Comparison of ENCODE assay signal across 19 cellular contexts in the genomic region with DNA sequence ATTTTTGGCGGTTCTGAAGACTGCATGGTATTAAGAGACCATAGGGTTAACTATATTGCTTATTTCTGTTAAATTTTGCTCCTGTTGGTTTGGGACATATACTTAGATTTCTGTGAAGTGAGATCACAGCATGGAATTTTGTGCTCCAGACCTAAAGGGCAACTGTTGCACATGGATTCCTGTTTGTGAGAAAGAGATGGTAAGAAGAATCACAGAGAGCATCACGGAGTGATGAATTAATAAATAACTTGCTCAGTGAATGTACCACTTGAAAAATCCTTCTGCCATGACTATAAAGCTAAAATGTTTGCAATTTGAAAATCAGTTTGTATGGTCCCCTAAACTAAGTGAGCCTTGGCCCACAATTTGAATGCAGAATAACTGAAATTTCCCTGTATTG.
"Had no signal": no experiment of that assay in that cellular context is flagged by ENCODE, and none has a peak within 500 bp of the region (broad histone marks: within the 10 kb centered on the region; RNA-seq: fewer than 3 reads in every experiment).

No MANE protein-coding gene starts in this region.

- ATAC-seq: activated T-cell treated with anti-CD3 and anti-CD28 coated beads, Interleukin-2, amount 50 U/mL, for 4 hours; left lung; naive thymus-derived CD8-positive, alpha-beta T cell; sciatic nerve; stimulated activated effector memory CD8-positive, alpha-beta T cell treated with anti-CD3 and anti-CD28 coated beads, Interleukin-12 subunit alpha, Interleukin-12 subunit beta, amount 100 ng/mL, for 72 hours had no signal

- H3K36me3 ChIP-seq: ovary had no signal

- H3K9me3 ChIP-seq: left lung, neutrophil, ovary, stomach, suprapubic skin, tibial nerve had no signal

- DNase-seq: activated CD8-positive, alpha-beta memory T cell treated with anti-CD3 and anti-CD28 coated beads for 24 hours; activated CD8-positive, alpha-beta memory T cell treated with anti-CD3 and anti-CD28 coated beads, Interleukin-2, amount 50 U/mL, for 4 hours; activated naive CD4-positive, alpha-beta T cell treated with Interleukin-2 at 50 U/mL for 16 hours; activated naive CD8-positive, alpha-beta T cell treated with anti-CD3 and anti-CD28 coated beads for 36 hours; activated T-cell treated with anti-CD3 and anti-CD28 coated beads, Interleukin-2, amount 50 U/mL, for 4 hours; cortex of kidney; kidney; left lung; naive thymus-derived CD8-positive, alpha-beta T cell; ovary; small intestine; stimulated activated CD4-positive, alpha-beta T cell treated with anti-CD3 and anti-CD28 coated beads, Interleukin-2, amount 100 ng/mL, for 24 hours; stomach; T-helper 9 cell had no signal

- H3K27ac ChIP-seq: left lung, neutrophil, ovary, stomach, suprapubic skin, tibial nerve had no signal

- H3K27me3 ChIP-seq: ovary had no signal

- H3K4me3 ChIP-seq: left lung, ovary, stomach, suprapubic skin, tibial nerve had no signal
